22 cellular contexts compared by ENCODE assay signal in genomic region chr16:56288019-56288418, GRCh38.
DNase-seq lines count a peak whose midpoint lies in the region; ATAC-seq and FAIRE-seq lines count a peak whose summit lies in the region.
"Had no signal": no experiment of that assay in that cellular context is flagged by ENCODE, and none has a peak within 500 bp of the region (broad histone marks: within the 10 kb centered on the region; RNA-seq: fewer than 3 reads in every experiment).

No MANE protein-coding gene starts in this region.

- peak; percentile 65 for FAIRE-seq in islet of Langerhans (lab: Jason Lieb, UNC)
- FAIRE-seq: GM12878 had no signal

- DNase-seq in DMS153 (lab: John Stamatoyannopoulos, UW) (peak; percentile 65), DMS153 treated with DMSO at 0.1 percent for 48 hours (lab: John Stamatoyannopoulos, UW; ENCODE audit: unreplicated experiment) (no peak), NCI-H1092 (lab: John Stamatoyannopoulos, UW) (peak; percentile 76), NCI-H774 (lab: John Stamatoyannopoulos, UW) (peak; percentile 89)
- no peak for DNase-seq in stimulated activated CD4-positive, alpha-beta T cell treated with anti-CD3 and anti-CD28 coated beads, Interleukin-15, amount 100 ng/mL, for 24 hours
- no peak for DNase-seq in stimulated activated CD4-positive, alpha-beta T cell treated with anti-CD3 and anti-CD28 coated beads, Interleukin-2, amount 100 ng/mL, for 48 hours
- DNase-seq: activated CD4-positive, alpha-beta T cell treated with anti-CD3 and anti-CD28 coated beads, Interleukin-2, amount 10 ng/mL, durations not matched to agents 7 days and 5 days; activated CD8-positive, alpha-beta memory T cell treated with anti-CD3 and anti-CD28 coated beads, Interleukin-2, amount 10 ng/mL, durations not matched to agents 7 days and 5 days; CD8-positive, alpha-beta T cell; DMS79 treated with DMSO at 0.1 percent for 48 hours; effector memory CD8-positive, alpha-beta T cell; gastrocnemius medialis; HCEC 1CT; hippocampal formation; islet precursor cell; NCI-H226; SK-N-SH; stimulated activated CD4-positive, alpha-beta T cell treated with anti-CD3 and anti-CD28 coated beads, Interleukin-4, amount 100 ng/mL, for 24 hours; trophoblast cell had no signal

- ATAC-seq in activated CD4-positive, CD25-positive, alpha-beta regulatory T cell treated with anti-CD3 and anti-CD28 coated beads, Interleukin-2, amount 50 U/mL, for 24 hours = no peak
- ATAC-seq: activated CD8-positive, alpha-beta memory T cell treated with anti-CD3 and anti-CD28 coated beads, Interleukin-2, amount 10 ng/mL, durations not matched to agents 7 days and 5 days; CD8-positive, alpha-beta T cell; effector memory CD8-positive, alpha-beta T cell; gastrocnemius medialis; GM12878 had no signal

Comparison
In these comparisons a context has a peak if more than half of its experiments do, and no peak if none do; other contexts are left out.
1. DNase-seq: peak in DMS153 (single experiment), NCI-H1092 (single experiment) and NCI-H774 (single experiment); none in DMS153 treated with DMSO at 0.1 percent for 48 hours (single experiment), stimulated activated CD4-positive, alpha-beta T cell treated with anti-CD3 and anti-CD28 coated beads, Interleukin-15, amount 100 ng/mL, for 24 hours (single experiment) and stimulated activated CD4-positive, alpha-beta T cell treated with anti-CD3 and anti-CD28 coated beads, Interleukin-2, amount 100 ng/mL, for 48 hours (0 of 2).